Comparison of ENCODE assay signal across 1 cellular context in the genomic region with DNA sequence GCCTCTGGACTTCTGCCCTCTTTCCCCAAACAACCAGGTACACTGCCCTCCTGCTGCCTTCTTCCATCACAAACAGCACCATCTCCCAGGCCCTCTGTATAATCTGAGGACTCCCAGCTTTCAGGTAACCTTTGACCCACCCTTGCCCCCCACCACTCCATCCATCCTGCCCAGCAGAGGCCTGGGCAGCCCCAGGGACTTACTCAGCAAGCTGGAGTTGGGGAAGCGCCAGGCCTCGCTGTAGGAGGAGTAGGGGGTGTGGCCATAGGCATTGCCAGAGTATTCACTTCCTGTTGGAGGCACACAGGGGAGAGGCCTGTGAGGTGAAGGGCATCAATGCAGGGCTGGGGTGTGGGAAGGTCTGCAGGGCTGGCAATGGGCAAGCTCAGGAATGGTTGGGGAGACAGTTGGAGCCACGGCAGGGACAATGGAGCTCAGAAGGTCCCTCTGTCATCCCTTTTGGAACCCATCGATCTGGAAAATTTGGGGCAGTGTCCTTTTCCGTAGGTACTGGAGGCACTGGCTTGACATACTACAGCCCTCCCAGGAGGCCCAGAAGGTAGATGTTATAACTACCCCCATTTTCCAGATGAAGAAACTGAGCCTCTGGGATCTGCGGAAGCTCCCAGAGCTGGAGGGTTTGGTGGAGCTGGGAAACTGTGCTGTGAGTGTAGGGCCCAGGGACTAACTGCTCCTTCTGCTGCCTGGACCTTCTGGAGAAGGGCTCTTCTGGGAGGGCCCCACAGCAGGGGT.
TF ChIP-seq lines count a peak whose summit lies in the region.

No MANE protein-coding gene starts in this region.

TF ChIP-seq in H1, 55 proteins besides CTCF, POLR2A, EP300 and RAD21:
- no peak for TF ChIP-seq BRCA1 (IDR thresholded peaks at IDR 0.05; ENCODE audit: low read depth, low read length)
- no peak for TF ChIP-seq KDM1A (IDR thresholded peaks at IDR 0.05; ENCODE audit: borderline replicate concordance, low read length)
- no peak for TF ChIP-seq SRF (IDR thresholded peaks at IDR 0.05; ENCODE audit: low read depth, low read length)
- TF ChIP-seq BACH1 (IDR thresholded peaks at IDR 0.05; ENCODE audit: low read length) = no peak
- TF ChIP-seq RXRA (IDR thresholded peaks at IDR 0.05; ENCODE audit: insufficient read depth, low read depth, low read length) = no peak
- TF ChIP-seq RNF2 (IDR thresholded peaks at IDR 0.05; ENCODE audit: borderline replicate concordance, low read depth, low read length, missing control alignments, poor library complexity, severe bottlenecking) = no peak
- no peak for TF ChIP-seq GTF2F1 (IDR thresholded peaks at IDR 0.05; ENCODE audit: borderline replicate concordance, low read depth, low read length)
- TF ChIP-seq HDAC6 (IDR thresholded peaks at IDR 0.05; ENCODE audit: low read depth, low read length) = no peak
- TF ChIP-seq CEBPB (IDR thresholded peaks at IDR 0.05; ENCODE audit: low read depth, low read length) = no peak
- no peak for TF ChIP-seq SP4 (IDR thresholded peaks at IDR 0.05; ENCODE audit: low read length)
- TF ChIP-seq KDM5A (IDR thresholded peaks at IDR 0.05; ENCODE audit: low read length) = no peak
